In genomic region chr5:59034498-59035186, GRCh38 we compare ENCODE assay signal across 8 cellular contexts.
A peak's percentile ranks its signal among the peaks of the same experiment; 100 is the strongest.
DNase-seq lines count a peak whose midpoint lies in the region; FAIRE-seq and TF ChIP-seq lines count a peak whose summit lies in the region.

No MANE protein-coding gene starts in this region.

- H3K9me3 ChIP-seq in BLaER1, result peaks cover 9% of the 10 kb centered on the region
- H3K9me3 ChIP-seq in small intestine (ENCODE audit: control insufficient read depth, low read depth), result no peaks in the 10 kb centered on the region

- H3K4me2 ChIP-seq in BLaER1, result 0 out of 2 replicates have a peak overlapping the region, but pooled peaks have one; percentile 4

- WGBS in small intestine, 3 donors, result 61 to 72% (median 65%) methylated on average over 3 of the region's 3 CpGs

- H3K27ac ChIP-seq in BLaER1 (no peak overlapping the region), small intestine (ENCODE audit: low read depth in 1 of 2, low read length in 1 of 2) (no peak overlapping the region)

- H3K4me1 ChIP-seq in BLaER1 (peaks cover 18% of the 10 kb centered on the region), small intestine (ENCODE audit: control insufficient read depth in 2 of 2, insufficient read depth in 1 of 2, low read depth in 1 of 2, low read length in 1 of 2) (peaks cover 0 to 6% of the 10 kb centered on the region in 2 donors)

- H3K36me3 ChIP-seq in BLaER1 (peaks cover 9% of the 10 kb centered on the region; the same call in 1 of the 2 replicates), small intestine (ENCODE audit: control insufficient read depth in 2 of 2, insufficient read depth in 2 of 2, low read length in 2 of 2) (no peaks in the 10 kb centered on the region)

- H4K20me1 ChIP-seq in BLaER1, result no peaks in the 10 kb centered on the region

- H3K27me3 ChIP-seq in BLaER1 (peaks cover 3% of the 10 kb centered on the region), small intestine (ENCODE audit: control insufficient read depth in 2 of 2, insufficient read depth in 2 of 2, low read length in 2 of 2) (no peaks in the 10 kb centered on the region)

- FAIRE-seq in TTC549 (lab: Jason Lieb, UNC) (peak; percentile 74), small intestine (lab: Jason Lieb, UNC) (no peak)

- H3K4me3 ChIP-seq in BLaER1 (no peak overlapping the region), small intestine (ENCODE audit: low read depth in 1 of 2, low read length in 2 of 2) (no peak overlapping the region)

- TF ChIP-seq RAD21 in Ishikawa (IDR thresholded peaks at IDR 0.05; ENCODE audit: low read depth), result peak; percentile 56

- TF ChIP-seq EP300 in Ishikawa (IDR thresholded peaks at IDR 0.05; ENCODE audit: borderline replicate concordance), result no peak

- TF ChIP-seq CTCF in GM10266 (IDR thresholded peaks at IDR 0.05; ENCODE audit: control insufficient read depth, insufficient read depth, low read depth, missing control alignments), result peak; percentile 57

- DNase-seq in GM10266 (ENCODE audit: extremely low spot score), result peak; percentile 48
- DNase-seq in fibroblast of the conjunctiva (ENCODE audit: low read depth), result peak; percentile 69
- peak; percentile 37 for DNase-seq in small intestine
- DNase-seq in NCI-H187 treated with DMSO at 0.1 percent for 48 hours (lab: John Stamatoyannopoulos, UW), result no peak
- DNase-seq in stimulated activated CD8-positive, alpha-beta memory T cell treated with anti-CD3 and anti-CD28 coated beads, Interleukin-4, amount 100 ng/mL, for 48 hours, result no peak

- no peak overlapping the region for H3K9ac ChIP-seq in BLaER1

TF ChIP-seq in Ishikawa, 13 proteins besides CTCF, POLR2A, EP300 and RAD21:
- TF ChIP-seq TEAD4 (IDR thresholded peaks at IDR 0.05), result no peak
- TF ChIP-seq, protein P1, sequence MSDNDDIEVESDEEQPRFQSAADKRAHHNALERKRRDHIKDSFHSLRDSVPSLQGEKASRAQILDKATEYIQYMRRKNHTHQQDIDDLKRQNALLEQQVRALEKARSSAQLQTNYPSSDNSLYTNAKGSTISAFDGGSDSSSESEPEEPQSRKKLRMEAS (IDR thresholded peaks at IDR 0.05), result no peak
- TF ChIP-seq FOXM1 (IDR thresholded peaks at IDR 0.05; ENCODE audit: borderline replicate concordance, low read depth), result no peak
- no peak for TF ChIP-seq CEBPB (IDR thresholded peaks at IDR 0.05)
- TF ChIP-seq TAF1 (IDR thresholded peaks at IDR 0.05; ENCODE audit: low read depth), result no peak
- TF ChIP-seq, protein P2, sequence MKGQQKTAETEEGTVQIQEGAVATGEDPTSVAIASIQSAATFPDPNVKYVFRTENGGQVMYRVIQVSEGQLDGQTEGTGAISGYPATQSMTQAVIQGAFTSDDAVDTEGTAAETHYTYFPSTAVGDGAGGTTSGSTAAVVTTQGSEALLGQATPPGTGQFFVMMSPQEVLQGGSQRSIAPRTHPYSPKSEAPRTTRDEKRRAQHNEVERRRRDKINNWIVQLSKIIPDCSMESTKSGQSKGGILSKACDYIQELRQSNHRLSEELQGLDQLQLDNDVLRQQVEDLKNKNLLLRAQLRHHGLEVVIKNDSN (IDR thresholded peaks at IDR 0.05), result no peak
- TF ChIP-seq ZBTB7A (IDR thresholded peaks at IDR 0.05; ENCODE audit: low read depth), result no peak
- TF ChIP-seq YY1 (IDR thresholded peaks at IDR 0.05; ENCODE audit: low read depth), result no peak
- no peak for TF ChIP-seq NFIC (IDR thresholded peaks at IDR 0.05)

Comparison
In these comparisons a context has a peak if more than half of its experiments do, and no peak if none do; other contexts are left out.
1. DNase-seq: peak in GM10266 (single experiment), fibroblast of the conjunctiva (single experiment) and small intestine (single experiment); none in NCI-H187 treated with DMSO at 0.1 percent for 48 hours (single experiment) and stimulated activated CD8-positive, alpha-beta memory T cell treated with anti-CD3 and anti-CD28 coated beads, Interleukin-4, amount 100 ng/mL, for 48 hours (single experiment).